Comparison of ENCODE assay signal across 1 cellular context in genomic region chr5:142883025-142883424, GRCh38.
TF ChIP-seq lines count a peak whose summit lies in the region.

No MANE protein-coding gene starts in this region.

TF ChIP-seq in HCT116, 20 proteins besides CTCF, POLR2A, EP300 and RAD21:
- no peak for TF ChIP-seq ELF1 (IDR thresholded peaks at IDR 0.05; ENCODE audit: borderline replicate concordance, low read depth)
- TF ChIP-seq ATF3 (IDR thresholded peaks at IDR 0.05), result no peak
- TF ChIP-seq ZNF274 (IDR thresholded peaks at IDR 0.05; ENCODE audit: low read depth, low read length), result no peak
- no peak for TF ChIP-seq MAX (IDR thresholded peaks at IDR 0.05)
- no peak for TF ChIP-seq SP1 (IDR thresholded peaks at IDR 0.05; ENCODE audit: low read depth)
- no peak for TF ChIP-seq ZFX (IDR thresholded peaks at IDR 0.05)
- TF ChIP-seq EZH2phosphoT487 (IDR thresholded peaks at IDR 0.05; ENCODE audit: borderline replicate concordance), result no peak
- no peak for TF ChIP-seq REST (IDR thresholded peaks at IDR 0.05; ENCODE audit: low read depth)
- TF ChIP-seq EZH2 (IDR thresholded peaks at IDR 0.05), result no peak
TF ChIP-seq in HCT116: peak in this region for 0.
